22 cellular contexts compared by ENCODE assay signal in the genomic region with DNA sequence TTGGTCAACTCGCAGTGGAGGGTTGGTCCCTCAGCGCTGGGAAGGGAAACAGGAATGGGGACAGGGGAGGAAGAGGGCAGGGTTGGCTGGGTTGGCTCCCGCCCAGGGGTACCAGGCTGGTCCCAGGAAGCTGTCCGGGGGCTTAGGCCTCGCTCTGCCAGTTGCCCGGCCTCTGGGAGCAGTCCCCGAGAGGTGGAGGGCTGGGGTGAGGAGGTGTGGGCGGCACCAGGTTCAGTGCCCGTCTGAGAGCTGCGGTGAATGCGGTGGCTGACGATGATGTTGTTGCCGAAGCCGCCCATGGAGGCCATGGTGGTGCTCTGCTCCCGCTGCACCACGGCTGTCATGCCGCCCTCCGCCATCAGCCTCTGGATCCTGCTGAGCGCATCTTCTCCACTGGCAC. TPM values are rescaled to one million over a fixed set of nuclear protein-coding genes. Genes with fewer than 3 reads are reported as not detected.
DNase-seq lines count a peak whose midpoint lies in the region; ATAC-seq, FAIRE-seq and TF ChIP-seq lines count a peak whose summit lies in the region.
"Had no signal": no experiment of that assay in that cellular context is flagged by ENCODE, and none has a peak within 500 bp of the region (broad histone marks: within the 10 kb centered on the region; RNA-seq: fewer than 3 reads in every experiment).

No MANE protein-coding gene starts in this region.

- H3K79me2 ChIP-seq in HepG2 (ENCODE audit: insufficient read depth, low read length) = no peaks in the 10 kb centered on the region
- H3K79me2 ChIP-seq in H1 (ENCODE audit: control insufficient read depth in 1 of 2, insufficient read depth in 2 of 2, low read length in 2 of 2) = no peaks in the 10 kb centered on the region

- CTCF ChIA-PET in HepG2 (lab: Yijun Ruan, JAX; ENCODE audit: low intra/inter-chr PET ratio, low total read pairs) = no interaction called here
- CTCF ChIA-PET in H1 (lab: Charles Lee; ENCODE audit: partially characterized antibody) = interaction anchor here (1.4 to 4.7 kb wide), 6 partner anchors 8 to 132 kb away, joined by 3 to 29 read pairs (median 6); no protein-coding TSS in a partner anchor

- no peak overlapping the region for H2AK5ac ChIP-seq in H1 (ENCODE audit: low read depth, low read length)

- H3K9ac ChIP-seq in HepG2 (ENCODE audit: insufficient read depth, low read depth, low read length) (no peak overlapping the region), H1 (replicated peaks in 1 of 4; ENCODE audit: extremely low read depth in 1 of 4, low read depth in 3 of 4, low read length in 3 of 4) (no peak overlapping the region)

- intact Hi-C loops in HepG2 (cut with micrococcal nuclease; ENCODE audit: unreplicated experiment) (no loop called here), right lobe of liver (cut with DNase I) (no loop called here), tibial artery (cut with DNase I; ENCODE audit: low total_unique reads) (loop anchor here (10.0 kb wide), 2 partner anchors 137 to 217 kb away; a partner anchor contains a TSS)

- H3K9me3 ChIP-seq in HepG2 (ENCODE audit: low read length) (no peaks in the 10 kb centered on the region), right lobe of liver (no peaks in the 10 kb centered on the region), H1 (ENCODE audit: insufficient read depth in 2 of 2, low read depth in 1 of 2, low read length in 1 of 2) (no peaks in the 10 kb centered on the region), tibial artery (no peaks in the 10 kb centered on the region)
- H3K9me3 ChIP-seq: A549 had no signal

- H3K4me1 ChIP-seq in HepG2 (ENCODE audit: insufficient read depth, low read length) (peaks cover 10% of the 10 kb centered on the region), right lobe of liver (peaks cover 0 to 6% (median 0%) of the 10 kb centered on the region in 4 donors), H1 (replicated peaks in 1 of 4; ENCODE audit: control insufficient read depth in 3 of 4, insufficient read depth in 4 of 4, low read length in 3 of 4) (no peaks in the 10 kb centered on the region; a peak in 1 of 7 replicates), tibial artery (peaks cover 0 to 7% (median 5%) of the 10 kb centered on the region in 4 donors)
- H3K4me1 ChIP-seq: A549 had no signal

- no peak overlapping the region for H3K14ac ChIP-seq in H1 (ENCODE audit: insufficient read length)

- no peak overlapping the region for H4K8ac ChIP-seq in H1 (ENCODE audit: extremely low read depth, insufficient read depth, low read length)

- TF ChIP-seq RAD21 in HepG2 (CRISPR knock-in tag; IDR thresholded peaks at IDR 0.05) (no peak), H1 (IDR thresholded peaks at IDR 0.05 in 1 of 2, conservative IDR thresholded peaks at IDR 0.05 in 1 of 2; ENCODE audit: low read depth in 2 of 2, low read length in 2 of 2) (no peak)

- no peak overlapping the region for H3K56ac ChIP-seq in H1 (replicated peaks; ENCODE audit: insufficient read length, low read depth, low read length)

- no peak overlapping the region for H2AFZ ChIP-seq in HepG2 (ENCODE audit: low read length)
- H2AFZ ChIP-seq in H1 (ENCODE audit: low read length) = no peak overlapping the region

- H3K27me3 Mint-ChIP-seq in activated naive CD4-positive, alpha-beta T cell treated with anti-CD3 and anti-CD28 coated beads, Interleukin-2, amount 50 U/mL, for 24 hours = peaks cover 6% of the 10 kb centered on the region
- peaks cover 12 to 17% of the 10 kb centered on the region in 2 donors for H3K27me3 Mint-ChIP-seq in stimulated activated naive B cell treated with anti-CD40 and anti-IgM and Interleukin-4, amounts not matched to agents 10 μg/mL and 1 μg/mL and 100 μg/mL, for 72 hours

- no peak overlapping the region for H2BK20ac ChIP-seq in H1 (ENCODE audit: low read length)

- no peak overlapping the region for H3K23ac ChIP-seq in H1 (ENCODE audit: insufficient read length)

- H3K4me2 ChIP-seq in HepG2 (ENCODE audit: low read depth, low read length) (no peak overlapping the region), H1 (ENCODE audit: insufficient read depth in 1 of 2, low read depth in 2 of 2, low read length in 2 of 2) (no peak overlapping the region)
- H3K4me2 ChIP-seq: A549 had no signal

- no peak overlapping the region for H3K4me3 Mint-ChIP-seq in activated naive CD4-positive, alpha-beta T cell treated with anti-CD3 and anti-CD28 coated beads, Interleukin-2, amount 50 U/mL, for 24 hours
- H3K4me3 Mint-ChIP-seq in stimulated activated naive B cell treated with anti-CD40 and anti-IgM and Interleukin-4, amounts not matched to agents 10 μg/mL and 1 μg/mL and 100 μg/mL, for 72 hours = no peak overlapping the region
- H3K4me3 Mint-ChIP-seq: CD4-positive, alpha-beta memory T cell; H9; HFFc6 had no signal

- no peaks in the 10 kb centered on the region for H3K79me1 ChIP-seq in H1 (ENCODE audit: low read depth, low read length)

- ATAC-seq in HepG2 = no peak
- no peak for ATAC-seq in right lobe of liver
- ATAC-seq in stimulated activated naive B cell treated with anti-CD40 and anti-IgM and Interleukin-4, amounts not matched to agents 10 μg/mL and 1 μg/mL and 100 μg/mL, for 72 hours (replicated peaks) = no peak
- ATAC-seq: A549 had no signal

- TF ChIP-seq EP300 in HepG2 (IDR thresholded peaks at IDR 0.05; ENCODE audit: low read depth in 2 of 2, low read length in 2 of 2) (no peak), HepG2 (CRISPR knock-in tag; IDR thresholded peaks at IDR 0.05; ENCODE audit: borderline replicate concordance) (no peak), H1 (IDR thresholded peaks at IDR 0.05; ENCODE audit: borderline replicate concordance in 1 of 2, low read depth in 2 of 2, low read length in 2 of 2) (no peak)

- POLR2A ChIA-PET in HepG2 (lab: Yijun Ruan, JAX) (no interaction called here), H1 (lab: Charles Lee; ENCODE audit: partially characterized antibody) (no interaction called here)

- peaks cover 9% of the 10 kb centered on the region for H3K23me2 ChIP-seq in H1 (ENCODE audit: low read depth, low read length)

- H2BK12ac ChIP-seq in H1 (ENCODE audit: low read depth, low read length) = no peak overlapping the region

- no peaks in the 10 kb centered on the region for H3K9me3 Mint-ChIP-seq in activated naive CD4-positive, alpha-beta T cell treated with anti-CD3 and anti-CD28 coated beads, Interleukin-2, amount 50 U/mL, for 24 hours
- no peaks in the 10 kb centered on the region for H3K9me3 Mint-ChIP-seq in stimulated activated naive B cell treated with anti-CD40 and anti-IgM and Interleukin-4, amounts not matched to agents 10 μg/mL and 1 μg/mL and 100 μg/mL, for 72 hours
- H3K9me3 Mint-ChIP-seq: H9, HFFc6 had no signal

- H3K4me3 ChIP-seq in HepG2 (replicated peaks in 1 of 3; ENCODE audit: insufficient read depth in 1 of 3, low read depth in 2 of 3, low read length in 3 of 3) (no peak overlapping the region), right lobe of liver (no peak overlapping the region), H1 (ENCODE audit: extremely low read depth in 1 of 4, insufficient read depth in 2 of 4, low read depth in 3 of 4, low read length in 4 of 4) (no peak overlapping the region), tibial artery (no peak overlapping the region)
- H3K4me3 ChIP-seq: A549 had no signal

- peaks cover 7% of the 10 kb centered on the region for H3K4me1 Mint-ChIP-seq in activated naive CD4-positive, alpha-beta T cell treated with anti-CD3 and anti-CD28 coated beads, Interleukin-2, amount 50 U/mL, for 24 hours
- peaks cover 10 to 12% of the 10 kb centered on the region in 2 donors for H3K4me1 Mint-ChIP-seq in stimulated activated naive B cell treated with anti-CD40 and anti-IgM and Interleukin-4, amounts not matched to agents 10 μg/mL and 1 μg/mL and 100 μg/mL, for 72 hours

- WGBS in HepG2 (ENCODE audit: low lambda C conversion rate) = 98% methylated on average over 14 of the region's 19 CpGs
- no CpG with 5 or more reads among the region's 19 CpGs for WGBS in right lobe of liver (ENCODE audit: insufficient coverage, low coverage, low lambda C conversion rate, missing lambda C conversion rate)
- WGBS in H1 (ENCODE audit: extremely low coverage in 1 of 2, insufficient coverage in 1 of 2, insufficient read length in 1 of 2, insufficient replicate concordance in 2 of 2, low coverage in 1 of 2, low lambda C conversion rate in 2 of 2, missing lambda C conversion rate in 1 of 2), 2 experiments = 93% methylated on average over 17 of the region's 19 CpGs; no CpG with 5 or more reads in 1 of the 2 experiments

- H2BK120ac ChIP-seq in H1 (replicated peaks; ENCODE audit: low read depth, low read length) = no peak overlapping the region

- peaks cover 6% of the 10 kb centered on the region for H3K36me3 Mint-ChIP-seq in activated naive CD4-positive, alpha-beta T cell treated with anti-CD3 and anti-CD28 coated beads, Interleukin-2, amount 50 U/mL, for 24 hours
- H3K36me3 Mint-ChIP-seq in stimulated activated naive B cell treated with anti-CD40 and anti-IgM and Interleukin-4, amounts not matched to agents 10 μg/mL and 1 μg/mL and 100 μg/mL, for 72 hours = peaks cover 49 to 51% of the 10 kb centered on the region in 2 donors

- H3K36me3 ChIP-seq in HepG2 (replicated peaks in 1 of 2; ENCODE audit: control insufficient read depth in 1 of 2, insufficient read depth in 2 of 2, low read length in 2 of 2) (peaks cover 21 to 41% of the 10 kb centered on the region in 2 experiments), right lobe of liver (peaks cover 0 to 8% (median 2%) of the 10 kb centered on the region in 4 donors), H1 (ENCODE audit: control insufficient read depth in 2 of 4, insufficient read depth in 4 of 4, low read length in 3 of 4) (peaks cover 0 to 9% (median under 1%) of the 10 kb centered on the region in 4 experiments; a peak in 5 of 8 replicates), tibial artery (peaks cover 12 to 59% (median 32%) of the 10 kb centered on the region in 3 donors)

- H3K18ac ChIP-seq in H1 (ENCODE audit: extremely low read depth, low read length) = no peak overlapping the region

- in situ Hi-C loops in HepG2 (cut with HindIII; ENCODE audit: extremely low pct_ligation_motif_present, low pct_unique_long_range_greater_than_20kb) = no loop called here

- no peaks in the 10 kb centered on the region for H3K27me3 ChIP-seq in HepG2 (ENCODE audit: control insufficient read depth in 1 of 2, insufficient read depth in 2 of 2, low read length in 2 of 2)
- no peaks in the 10 kb centered on the region for H3K27me3 ChIP-seq in right lobe of liver
- peaks cover 0 to 3% (median 1%) of the 10 kb centered on the region in 4 experiments; a peak in 1 of 7 replicates for H3K27me3 ChIP-seq in H1 (replicated peaks in 1 of 4; ENCODE audit: control insufficient read depth in 3 of 4, extremely low read depth in 1 of 4, insufficient read depth in 3 of 4, low read length in 3 of 4)
- no peaks in the 10 kb centered on the region for H3K27me3 ChIP-seq in tibial artery

- no peak for FAIRE-seq in HepG2 (lab: Jason Lieb, UNC)
- FAIRE-seq in H1 (lab: Jason Lieb, UNC) = no peak
- FAIRE-seq: A549, G401.6, GM12892 had no signal

- no peak for DNase-seq in activated naive CD4-positive, alpha-beta T cell treated with anti-CD3 and anti-CD28 coated beads, Interleukin-2, amount 50 U/mL, for 16 hours
- DNase-seq in HepG2 (ENCODE audit: low spot score) (no peak), right lobe of liver (no peak), H1 (ENCODE audit: low read depth in 1 of 2, low spot score in 2 of 2) (no peak), tibial artery (no peak), NCI-H526 treated with DMSO at 0.1 percent for 48 hours (lab: John Stamatoyannopoulos, UW) (no peak)
- DNase-seq in stimulated activated naive B cell treated with anti-CD40 and anti-IgM and Interleukin-4, amounts not matched to agents 10 μg/mL and 1 μg/mL and 100 μg/mL, for 72 hours = no peak
- DNase-seq: 8988T; ACHN; C1 segment of cervical spinal cord; Calu3; CD4-positive, alpha-beta memory T cell; COR-L47; DMS153; DND-41; GOT3; H9; HFFc6 had no signal

- no peak overlapping the region for H4K5ac ChIP-seq in H1 (ENCODE audit: insufficient read length, low read depth, low read length)

- TF ChIP-seq CTCF in HepG2 (CRISPR knock-in tag; IDR thresholded peaks at IDR 0.05) (no peak), right lobe of liver (IDR thresholded peaks at IDR 0.05) (no peak), H1 (IDR thresholded peaks at IDR 0.05; ENCODE audit: control extremely low read depth in 1 of 3, insufficient read depth in 1 of 3, low read depth in 1 of 3, low read length in 3 of 3) (no peak), tibial artery (IDR thresholded peaks at IDR 0.05) (no peak)

- H3K27ac Mint-ChIP-seq in activated naive CD4-positive, alpha-beta T cell treated with anti-CD3 and anti-CD28 coated beads, Interleukin-2, amount 50 U/mL, for 24 hours = peak overlapping the region; percentile 70
- peak overlapping the region; percentile 21 for H3K27ac Mint-ChIP-seq in stimulated activated naive B cell treated with anti-CD40 and anti-IgM and Interleukin-4, amounts not matched to agents 10 μg/mL and 1 μg/mL and 100 μg/mL, for 72 hours
- H3K27ac Mint-ChIP-seq: CD4-positive, alpha-beta memory T cell; HFFc6 had no signal

- H4K91ac ChIP-seq in H1 (replicated peaks; ENCODE audit: insufficient read length, low read length) = no peak overlapping the region

- H2BK5ac ChIP-seq in H1 (ENCODE audit: low read depth, low read length) = peak overlapping the region; percentile 12; the same call in 1 of the 2 replicates

- H3K27ac ChIP-seq in HepG2 (ENCODE audit: extremely low read length, insufficient read depth, low read length) (no peak overlapping the region), right lobe of liver (no peak overlapping the region), H1 (ENCODE audit: low read depth, low read length) (no peak overlapping the region), tibial artery (no peak overlapping the region)
- H3K27ac ChIP-seq: A549 had no signal

- no peak overlapping the region for H2BK15ac ChIP-seq in H1 (ENCODE audit: low read length)

- no TSS peak for BruUV-seq in HepG2 (replicated peaks; lab: Mats Ljungman, UMichigan)

- H4K20me1 ChIP-seq in HepG2 (ENCODE audit: insufficient read depth, low read length) (peaks cover 13% of the 10 kb centered on the region; the same call in 1 of the 2 replicates), H1 (replicated peaks in 1 of 2; ENCODE audit: control insufficient read depth in 1 of 2, insufficient read depth in 2 of 2, low read length in 2 of 2) (peaks cover 0 to 3% of the 10 kb centered on the region in 2 experiments)

- H3K4ac ChIP-seq in H1 (replicated peaks; ENCODE audit: insufficient read length, low read depth, low read length) = no peak overlapping the region

- TF ChIP-seq POLR2A in HepG2 (IDR thresholded peaks at IDR 0.05; ENCODE audit: insufficient read depth in 1 of 2, low read depth in 2 of 2, low read length in 2 of 2) (no peak), right lobe of liver (IDR thresholded peaks at IDR 0.05) (no peak), H1 (IDR thresholded peaks at IDR 0.05; ENCODE audit: control extremely low read depth in 1 of 2, low read depth in 2 of 2, low read length in 2 of 2) (no peak)

RNA-seq across cellular contexts. Expression of a gene that starts 6.0 kb away (rescaled TPM):
- total RNA-seq in HepG2 (2016; rRNA removed; fragmentation: Illumina TruSeq; extraction: Trizol) = 0.13 TPM in 1 of 2 replicates, not detected in the other
- total RNA-seq in HepG2 (2016; cell fraction: cytosol; rRNA removed; fragmentation: Illumina TruSeq; extraction: Trizol; ENCODE audit: low read depth) = not detected in 2 replicates
- 0.11 TPM in 1 of 2 replicates, not detected in the other for total RNA-seq in HepG2 (2016; cell fraction: insoluble cytoplasmic fraction; rRNA removed; fragmentation: Illumina TruSeq; extraction: Trizol)
- 0.15 TPM in 1 of 2 replicates, not detected in the other for total RNA-seq in HepG2 (2016; cell fraction: membrane; rRNA removed; fragmentation: Illumina TruSeq; extraction: Trizol)
- total RNA-seq in HepG2 (2016; cell fraction: nucleus; rRNA removed; fragmentation: Illumina TruSeq; extraction: Trizol) = 0.25 TPM in 1 of 2 replicates, not detected in the other
- polyA plus RNA-seq in HepG2 (2011; rRNA removed) = 0.21 and 0.22 TPM in 2 replicates
- 0.12 and 0.19 TPM in 2 replicates for polyA plus RNA-seq in HepG2 (2011; cell fraction: cytosol; rRNA removed)
- polyA plus RNA-seq in HepG2 (2011; cell fraction: nucleus; rRNA removed) = 0.43 and 0.85 TPM in 2 replicates
- polyA plus RNA-seq in HepG2 (2012) = 0.27 TPM in 1 of 2 replicates, not detected in the other
- polyA plus RNA-seq in HepG2 (2016; cell fraction: cytosol; fragmentation: Illumina TruSeq; extraction: Trizol; ENCODE audit: low read depth) = 0.08 TPM in 1 of 2 replicates, not detected in the other
- polyA plus RNA-seq in HepG2 (2016; cell fraction: insoluble cytoplasmic fraction; fragmentation: Illumina TruSeq; extraction: Trizol; ENCODE audit: low read depth) = 0.15 TPM in 1 of 2 replicates, not detected in the other
- 0.21 TPM in 1 of 2 replicates, not detected in the other for polyA plus RNA-seq in HepG2 (2016; cell fraction: membrane; fragmentation: Illumina TruSeq; extraction: Trizol; ENCODE audit: low read depth)
- polyA plus RNA-seq in HepG2 (2016; cell fraction: nucleus; fragmentation: Illumina TruSeq; extraction: Trizol; ENCODE audit: insufficient read depth, low read depth) = 0.41 TPM in 1 of 2 replicates, not detected in the other
- polyA minus RNA-seq in HepG2 (2011; rRNA and poly(A)+ RNA removed; ENCODE audit: low replicate concordance) = 0.58 and 0.90 TPM in 2 replicates
- polyA minus RNA-seq in HepG2 (2011; cell fraction: cytosol; rRNA and poly(A)+ RNA removed) = not detected in 2 replicates
- 0.50 and 0.52 TPM in 2 replicates for polyA minus RNA-seq in HepG2 (2011; cell fraction: nucleus; rRNA and poly(A)+ RNA removed)
- total RNA-seq in right lobe of liver = not detected
- 0.63 and 1.1 TPM in 2 replicates for total RNA-seq in H1 (2021; fragmentation: NEBNext Ultra II Directional; extraction: Animal tissue kit (Norgen Biotek cat#: 25700))
- polyA plus RNA-seq in H1 (2011; rRNA removed) = 1.3 and 2.2 TPM in 2 replicates
- polyA plus RNA-seq in H1 (2011; cell fraction: cytosol; rRNA removed) = 0.98 TPM
- polyA plus RNA-seq in H1 (2011; cell fraction: nucleus; rRNA removed) = 1.1 TPM
- 0.30 to 1.0 TPM (median 0.96 TPM) in 4 replicates for polyA plus RNA-seq in H1 (2012, experiment 1 of 2)
- polyA plus RNA-seq in H1 (2012, experiment 2 of 2) = 0.66 TPM
- 0.73 TPM for polyA plus RNA-seq in H1 (2013, experiment 1 of 2)
- polyA plus RNA-seq in H1 (2013, experiment 2 of 2) = 0.68 TPM
- polyA minus RNA-seq in H1 (2011; rRNA and poly(A)+ RNA removed) = 1.6 and 1.9 TPM in 2 replicates
- not detected for polyA minus RNA-seq in H1 (2011; cell fraction: cytosol; rRNA and poly(A)+ RNA removed)
- polyA minus RNA-seq in H1 (2011; cell fraction: nucleus; rRNA and poly(A)+ RNA removed) = 1.1 TPM
- total RNA-seq: Calu3; CD4-positive, alpha-beta memory T cell; HFFc6 had no signal

RNA-seq across cellular contexts. Expression of a gene that starts 16.1 kb away (rescaled TPM):
- total RNA-seq in HepG2 (2016; rRNA removed; fragmentation: Illumina TruSeq; extraction: Trizol) = 149 and 312 TPM in 2 replicates
- 310 and 356 TPM in 2 replicates for total RNA-seq in HepG2 (2016; cell fraction: cytosol; rRNA removed; fragmentation: Illumina TruSeq; extraction: Trizol; ENCODE audit: low read depth)
- total RNA-seq in HepG2 (2016; cell fraction: insoluble cytoplasmic fraction; rRNA removed; fragmentation: Illumina TruSeq; extraction: Trizol) = 138 and 308 TPM in 2 replicates
- total RNA-seq in HepG2 (2016; cell fraction: membrane; rRNA removed; fragmentation: Illumina TruSeq; extraction: Trizol) = 284 and 347 TPM in 2 replicates
- total RNA-seq in HepG2 (2016; cell fraction: nucleus; rRNA removed; fragmentation: Illumina TruSeq; extraction: Trizol) = 197 and 254 TPM in 2 replicates
- polyA plus RNA-seq in HepG2 (2011; rRNA removed) = 355 and 407 TPM in 2 replicates
- polyA plus RNA-seq in HepG2 (2011; cell fraction: cytosol; rRNA removed) = 510 and 850 TPM in 2 replicates
- 205 and 210 TPM in 2 replicates for polyA plus RNA-seq in HepG2 (2011; cell fraction: nucleus; rRNA removed)
- 127 and 170 TPM in 2 replicates for polyA plus RNA-seq in HepG2 (2012)
- 699 and 772 TPM in 2 replicates for polyA plus RNA-seq in HepG2 (2016; cell fraction: cytosol; fragmentation: Illumina TruSeq; extraction: Trizol; ENCODE audit: low read depth)
- 298 and 351 TPM in 2 replicates for polyA plus RNA-seq in HepG2 (2016; cell fraction: insoluble cytoplasmic fraction; fragmentation: Illumina TruSeq; extraction: Trizol; ENCODE audit: low read depth)
- 584 and 631 TPM in 2 replicates for polyA plus RNA-seq in HepG2 (2016; cell fraction: membrane; fragmentation: Illumina TruSeq; extraction: Trizol; ENCODE audit: low read depth)
- polyA plus RNA-seq in HepG2 (2016; cell fraction: nucleus; fragmentation: Illumina TruSeq; extraction: Trizol; ENCODE audit: insufficient read depth, low read depth) = 829 and 892 TPM in 2 replicates
- 1.3 and 126 TPM in 2 replicates for polyA minus RNA-seq in HepG2 (2011; rRNA and poly(A)+ RNA removed; ENCODE audit: low replicate concordance)
- 66.8 and 86.0 TPM in 2 replicates for polyA minus RNA-seq in HepG2 (2011; cell fraction: cytosol; rRNA and poly(A)+ RNA removed)
- 18.5 and 19.3 TPM in 2 replicates for polyA minus RNA-seq in HepG2 (2011; cell fraction: nucleus; rRNA and poly(A)+ RNA removed)
- 1 to 10 TPM in 5 of 6 experiments, under 1 TPM in 1; 0.35 to 6.4 (median 4.2) TPM for total RNA-seq in right lobe of liver
- total RNA-seq in H1 (2021; fragmentation: NEBNext Ultra II Directional; extraction: Animal tissue kit (Norgen Biotek cat#: 25700)) = 309 and 338 TPM in 2 replicates
- 606 and 948 TPM in 2 replicates for polyA plus RNA-seq in H1 (2011; rRNA removed)
- 870 TPM for polyA plus RNA-seq in H1 (2011; cell fraction: cytosol; rRNA removed)
- polyA plus RNA-seq in H1 (2011; cell fraction: nucleus; rRNA removed) = 559 TPM
- polyA plus RNA-seq in H1 (2012, experiment 1 of 2) = 605 to 743 TPM (median 671 TPM) in 4 replicates
- 841 TPM for polyA plus RNA-seq in H1 (2012, experiment 2 of 2)
- 949 TPM for polyA plus RNA-seq in H1 (2013, experiment 1 of 2)
- 1,178 TPM for polyA plus RNA-seq in H1 (2013, experiment 2 of 2)
- 84.3 and 125 TPM in 2 replicates for polyA minus RNA-seq in H1 (2011; rRNA and poly(A)+ RNA removed)
- polyA minus RNA-seq in H1 (2011; cell fraction: cytosol; rRNA and poly(A)+ RNA removed) = 189 TPM
- 88.1 TPM for polyA minus RNA-seq in H1 (2011; cell fraction: nucleus; rRNA and poly(A)+ RNA removed)
- polyA plus RNA-seq: CD4-positive, alpha-beta memory T cell had no signal

RNA-seq across cellular contexts. Expression of a gene that starts 50.3 kb away (rescaled TPM):
- total RNA-seq in HepG2 (2016; rRNA removed; fragmentation: Illumina TruSeq; extraction: Trizol) (14.6 and 20.7 TPM in 2 replicates), right lobe of liver (10 to 100 TPM; 10.7 to 57.9 (median 16.0) TPM)
- 11.9 and 13.2 TPM in 2 replicates for total RNA-seq in HepG2 (2016; cell fraction: cytosol; rRNA removed; fragmentation: Illumina TruSeq; extraction: Trizol; ENCODE audit: low read depth)
- 11.6 and 19.8 TPM in 2 replicates for total RNA-seq in HepG2 (2016; cell fraction: insoluble cytoplasmic fraction; rRNA removed; fragmentation: Illumina TruSeq; extraction: Trizol)
- total RNA-seq in HepG2 (2016; cell fraction: membrane; rRNA removed; fragmentation: Illumina TruSeq; extraction: Trizol) = 26.9 and 29.6 TPM in 2 replicates
- total RNA-seq in HepG2 (2016; cell fraction: nucleus; rRNA removed; fragmentation: Illumina TruSeq; extraction: Trizol) = 18.5 and 22.1 TPM in 2 replicates
- polyA plus RNA-seq in HepG2 (2011; rRNA removed) (15.8 and 17.6 TPM in 2 replicates), H1 (2011; rRNA removed) (184 and 262 TPM in 2 replicates)
- polyA plus RNA-seq in HepG2 (2011; cell fraction: cytosol; rRNA removed) = 8.8 and 15.2 TPM in 2 replicates
- polyA plus RNA-seq in HepG2 (2011; cell fraction: nucleus; rRNA removed) = 108 and 162 TPM in 2 replicates
- 11.6 and 19.4 TPM in 2 replicates for polyA plus RNA-seq in HepG2 (2012)
- polyA plus RNA-seq in HepG2 (2016; cell fraction: cytosol; fragmentation: Illumina TruSeq; extraction: Trizol; ENCODE audit: low read depth) = 18.6 and 18.8 TPM in 2 replicates
- polyA plus RNA-seq in HepG2 (2016; cell fraction: insoluble cytoplasmic fraction; fragmentation: Illumina TruSeq; extraction: Trizol; ENCODE audit: low read depth) = 21.9 and 30.3 TPM in 2 replicates
- polyA plus RNA-seq in HepG2 (2016; cell fraction: membrane; fragmentation: Illumina TruSeq; extraction: Trizol; ENCODE audit: low read depth) = 44.5 and 49.9 TPM in 2 replicates
- polyA plus RNA-seq in HepG2 (2016; cell fraction: nucleus; fragmentation: Illumina TruSeq; extraction: Trizol; ENCODE audit: insufficient read depth, low read depth) = 65.9 and 71.9 TPM in 2 replicates
- 43.2 and 71.9 TPM in 2 replicates for polyA minus RNA-seq in HepG2 (2011; rRNA and poly(A)+ RNA removed; ENCODE audit: low replicate concordance)
- polyA minus RNA-seq in HepG2 (2011; cell fraction: cytosol; rRNA and poly(A)+ RNA removed) = 12.3 and 14.8 TPM in 2 replicates
- polyA minus RNA-seq in HepG2 (2011; cell fraction: nucleus; rRNA and poly(A)+ RNA removed) = 15.9 and 16.9 TPM in 2 replicates
- 84.4 and 88.5 TPM in 2 replicates for total RNA-seq in H1 (2021; fragmentation: NEBNext Ultra II Directional; extraction: Animal tissue kit (Norgen Biotek cat#: 25700))
- 118 TPM for polyA plus RNA-seq in H1 (2011; cell fraction: cytosol; rRNA removed)
- polyA plus RNA-seq in H1 (2011; cell fraction: nucleus; rRNA removed) = 335 TPM
- polyA plus RNA-seq in H1 (2012, experiment 1 of 2) = 56.9 to 93.0 TPM (median 85.7 TPM) in 4 replicates
- 72.1 TPM for polyA plus RNA-seq in H1 (2012, experiment 2 of 2)
- 92.3 TPM for polyA plus RNA-seq in H1 (2013, experiment 1 of 2)
- polyA plus RNA-seq in H1 (2013, experiment 2 of 2) = 81.6 TPM
- 58.7 and 67.4 TPM in 2 replicates for polyA minus RNA-seq in H1 (2011; rRNA and poly(A)+ RNA removed)
- polyA minus RNA-seq in H1 (2011; cell fraction: cytosol; rRNA and poly(A)+ RNA removed) = 72.8 TPM
- polyA minus RNA-seq in H1 (2011; cell fraction: nucleus; rRNA and poly(A)+ RNA removed) = 103 TPM

Comparison
In these comparisons a context has a peak if more than half of its experiments do, and no peak if none do; other contexts are left out.
1. RNA of a gene that starts 16.1 kb away (total RNA-seq): 138 to 356 TPM in HepG2 and 309 to 338 TPM in H1; 0.35 to 6.4 TPM in right lobe of liver; every median in the first group is over 10 times any median in the second.